Comparison of ENCODE assay signal across 25 cellular contexts in the genomic region with DNA sequence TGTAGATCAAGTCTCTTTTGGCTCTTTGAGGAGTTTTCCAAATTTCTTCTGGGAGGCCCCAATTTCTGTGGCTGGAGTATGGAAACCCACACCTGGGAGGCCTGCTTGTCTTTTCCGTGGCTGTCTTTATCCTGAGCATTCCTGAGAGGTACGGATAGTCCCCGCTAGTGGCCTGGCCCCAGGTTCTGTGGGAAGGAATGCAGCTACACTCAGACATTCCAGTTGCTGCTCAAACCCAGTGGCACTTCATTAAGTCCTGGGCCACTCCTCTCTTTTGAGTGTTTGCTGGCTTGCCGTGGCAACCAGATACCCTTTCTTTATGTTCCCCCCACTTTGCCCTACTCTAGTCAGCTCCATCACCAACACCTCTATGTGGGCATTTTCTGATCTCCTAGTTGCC.
"Had no signal": no experiment of that assay in that cellular context is flagged by ENCODE, and none has a peak within 500 bp of the region (broad histone marks: within the 10 kb centered on the region; RNA-seq: fewer than 3 reads in every experiment).

No MANE protein-coding gene starts in this region.

- DNase-seq: cerebellar nuclear complex; cortex of kidney; effector CD4-positive, alpha-beta T cell; gastrocnemius medialis; head of caudate nucleus; kidney glomerular epithelial cell; left colon; mammary epithelial cell; naive thymus-derived CD8-positive, alpha-beta T cell; nephron progenitor cell; occipital lobe; ovary; posterior cingulate gyrus; psoas muscle; right cardiac atrium; sigmoid colon; stimulated activated CD4-positive, alpha-beta T cell treated with anti-CD3 and anti-CD28 coated beads, Interleukin-4, amount 100 ng/mL, for 4 hours; stimulated activated naive CD8-positive, alpha-beta T cell treated with anti-CD3 and anti-CD28 coated beads, Interleukin-15, Interleukin-2, amounts not matched to agents 100 U/mL and 50 U/mL, for 24 hours; substantia nigra; tibial artery; upper lobe of left lung; uterus had no signal

- H2AFZ ChIP-seq: hepatocyte had no signal

- H3K4me2 ChIP-seq: hepatocyte had no signal

- H3K27ac Mint-ChIP-seq: naive thymus-derived CD8-positive, alpha-beta T cell; nephron progenitor cell; stimulated activated memory B cell treated with anti-CD40 and anti-IgM and Interleukin-4, amounts not matched to agents 10 μg/mL and 1 μg/mL and 100 μg/mL, for 72 hours had no signal

- H3K27me3 ChIP-seq: gastrocnemius medialis, ovary, sigmoid colon, testis, upper lobe of left lung, uterus had no signal

- H3K4me1 ChIP-seq: gastrocnemius medialis, psoas muscle, testis, tibial artery, upper lobe of left lung, uterus had no signal

- H3K9me3 ChIP-seq: gastrocnemius medialis, ovary, psoas muscle, sigmoid colon, testis, tibial artery, upper lobe of left lung, uterus had no signal

- H3K4me1 Mint-ChIP-seq: stimulated activated memory B cell treated with anti-CD40 and anti-IgM and Interleukin-4, amounts not matched to agents 10 μg/mL and 1 μg/mL and 100 μg/mL, for 72 hours had no signal

- H3K36me3 Mint-ChIP-seq: naive thymus-derived CD8-positive, alpha-beta T cell; stimulated activated memory B cell treated with anti-CD40 and anti-IgM and Interleukin-4, amounts not matched to agents 10 μg/mL and 1 μg/mL and 100 μg/mL, for 72 hours had no signal

- H3K4me3 ChIP-seq: gastrocnemius medialis, hepatocyte, ovary, psoas muscle, sigmoid colon, testis, tibial artery, upper lobe of left lung, uterus had no signal

- H3K4me3 Mint-ChIP-seq: naive thymus-derived CD8-positive, alpha-beta T cell; nephron progenitor cell; stimulated activated memory B cell treated with anti-CD40 and anti-IgM and Interleukin-4, amounts not matched to agents 10 μg/mL and 1 μg/mL and 100 μg/mL, for 72 hours had no signal

- H3K27ac ChIP-seq: gastrocnemius medialis, hepatocyte, ovary, psoas muscle, sigmoid colon, testis, tibial artery, upper lobe of left lung, uterus had no signal

- H3K9me3 Mint-ChIP-seq: nephron progenitor cell; stimulated activated memory B cell treated with anti-CD40 and anti-IgM and Interleukin-4, amounts not matched to agents 10 μg/mL and 1 μg/mL and 100 μg/mL, for 72 hours had no signal

- H3K27me3 Mint-ChIP-seq: stimulated activated memory B cell treated with anti-CD40 and anti-IgM and Interleukin-4, amounts not matched to agents 10 μg/mL and 1 μg/mL and 100 μg/mL, for 72 hours had no signal

- H3K36me3 ChIP-seq: gastrocnemius medialis, ovary, sigmoid colon, tibial artery, upper lobe of left lung, uterus had no signal

- ATAC-seq: gastrocnemius medialis; left colon; naive thymus-derived CD8-positive, alpha-beta T cell; psoas muscle; stimulated activated memory B cell treated with anti-CD40 and anti-IgM and Interleukin-4, amounts not matched to agents 10 μg/mL and 1 μg/mL and 100 μg/mL, for 72 hours; stimulated activated naive CD8-positive, alpha-beta T cell treated with anti-CD3 and anti-CD28 coated beads, Interleukin-15, Interleukin-2, amounts not matched to agents 100 U/mL and 50 U/mL, for 24 hours had no signal

- H3K79me2 ChIP-seq: hepatocyte had no signal
